Comparison of ENCODE assay signal across 9 cellular contexts in the genomic region with DNA sequence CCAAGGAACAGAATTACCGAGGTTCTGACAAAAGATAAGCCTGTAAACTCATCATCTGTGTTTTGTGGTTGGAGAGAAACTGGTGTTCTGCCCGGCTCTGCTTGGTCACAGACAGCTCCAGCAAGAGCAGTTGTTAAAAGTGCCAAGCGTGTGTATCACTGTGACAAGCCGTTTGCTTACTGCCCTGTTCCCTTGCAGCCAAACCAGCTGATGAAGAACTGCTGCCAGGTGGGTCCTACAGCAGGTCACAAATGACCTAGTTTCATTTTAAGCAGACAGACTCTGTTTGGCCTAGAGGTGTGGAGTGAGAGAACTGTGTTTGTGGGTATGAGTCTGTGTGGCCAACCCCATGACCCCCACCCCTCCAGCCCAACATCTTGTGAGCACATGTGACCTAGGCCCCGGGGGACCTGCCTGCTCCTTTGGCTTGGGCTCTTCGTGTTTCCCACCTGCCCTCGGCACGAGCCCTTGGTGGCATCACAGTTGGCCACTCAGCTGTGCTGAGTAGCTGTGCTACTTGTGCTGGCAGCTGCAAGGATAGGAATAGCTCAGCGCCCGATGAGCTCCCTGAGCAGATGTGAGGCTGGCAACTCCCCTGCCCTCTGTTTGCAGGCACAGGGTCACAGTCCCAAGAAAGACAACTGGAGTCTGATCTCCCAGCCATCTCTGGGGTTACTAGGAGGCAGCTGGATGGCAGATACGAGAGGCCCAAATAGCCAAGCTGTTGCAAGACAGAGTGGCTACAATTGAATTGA. TPM values are rescaled to one million over a fixed set of nuclear protein-coding genes. Genes with fewer than 3 reads are reported as not detected.
DNase-seq lines count a peak whose midpoint lies in the region; ATAC-seq and TF ChIP-seq lines count a peak whose summit lies in the region.
"Had no signal": no experiment of that assay in that cellular context is flagged by ENCODE, and none has a peak within 500 bp of the region (broad histone marks: within the 10 kb centered on the region; RNA-seq: fewer than 3 reads in every experiment).

No MANE protein-coding gene starts in this region.

- intact Hi-C loops in heart right ventricle (cut with DNase I) (no loop called here), lower leg skin (cut with DNase I; ENCODE audit: low total_unique reads) (no loop called here)

- no peak for TF ChIP-seq POLR2A in lower leg skin (IDR thresholded peaks at IDR 0.05)

- no peaks in the 10 kb centered on the region for H3K79me2 ChIP-seq in DND-41 (ENCODE audit: insufficient read depth, low read length)

- H3K27ac ChIP-seq in DND-41 (ENCODE audit: low read length) = no peak overlapping the region
- H3K27ac ChIP-seq in heart right ventricle = peak overlapping the region in 5 of 10 donors; percentile 11 to 72 (median 21)

- no peak for TF ChIP-seq CTCF in DND-41 (IDR thresholded peaks at IDR 0.05; ENCODE audit: borderline replicate concordance, extremely low read depth, low read length, poor library complexity, severe bottlenecking)
- TF ChIP-seq CTCF in heart right ventricle (IDR thresholded peaks at IDR 0.05) = no peak
- TF ChIP-seq CTCF in lower leg skin (IDR thresholded peaks at IDR 0.05) = no peak

- no peak overlapping the region for H3K9ac ChIP-seq in DND-41 (ENCODE audit: low read depth, low read length)

- H3K4me1 ChIP-seq in DND-41 (ENCODE audit: insufficient read depth, low read length) (0 out of 2 replicates have a peak, but pooled peaks cover 3% of the 10 kb centered on the region), heart right ventricle (peaks cover 3 to 46% (median 16%) of the 10 kb centered on the region in 9 donors)

- no peaks in the 10 kb centered on the region for H4K20me1 ChIP-seq in DND-41 (ENCODE audit: insufficient read depth, low read length)

- DNase-seq in DND-41 (peak; percentile 54), NCI-H1694 (lab: John Stamatoyannopoulos, UW) (peak; percentile 43), heart right ventricle (no peak), iPS-NIHi7 (ENCODE audit: extremely low spot score) (no peak), NCI-H2227 (lab: John Stamatoyannopoulos, UW; ENCODE audit: unreplicated experiment) (no peak), MV-4-11 (lab: John Stamatoyannopoulos, UW) (no peak), lower leg skin (ENCODE audit: low spot score in 2 of 2) (no peak)

- no peaks in the 10 kb centered on the region for H3K27me3 ChIP-seq in DND-41 (ENCODE audit: insufficient read depth, low read length, poor library complexity)
- H3K27me3 ChIP-seq in heart right ventricle = no peaks in the 10 kb centered on the region

- H3K9me3 ChIP-seq in DND-41 (ENCODE audit: insufficient read depth, low read length, severe bottlenecking) = no peaks in the 10 kb centered on the region
- no peaks in the 10 kb centered on the region for H3K9me3 ChIP-seq in heart right ventricle

- H3K4me2 ChIP-seq in DND-41 (ENCODE audit: insufficient read depth, low read length) = no peak overlapping the region

- no peak overlapping the region for H3K4me3 ChIP-seq in DND-41 (ENCODE audit: low read depth in 1 of 2, low read length in 2 of 2)
- no peak overlapping the region for H3K4me3 ChIP-seq in heart right ventricle
- H3K4me3 ChIP-seq in lower leg skin (ENCODE audit: low read depth, poor library complexity, severe bottlenecking) = no peak overlapping the region

- WGBS in heart right ventricle, 2 donors = 49 to 50% methylated on average over 11 of the region's 11 CpGs
- 67 to 68% methylated on average over 11 of the region's 11 CpGs for WGBS in lower leg skin, 2 donors

- H3K36me3 ChIP-seq in DND-41 (ENCODE audit: insufficient read depth, low read length) = peaks cover 7% of the 10 kb centered on the region; the same call in 1 of the 2 replicates
- H3K36me3 ChIP-seq in heart right ventricle = peaks cover 0 to 19% (median 0%) of the 10 kb centered on the region in 9 donors

- ATAC-seq in DND-41 (ENCODE audit: insufficient read depth, low read depth) (peak; percentile 73), GM21529 (IDR thresholded peaks at IDR 0.05; ENCODE audit: unreplicated experiment) (peak; percentile 50), heart right ventricle (peak in 7 of 8 donors; percentile 14 to 90 (median 60))

- no peak overlapping the region for H2AFZ ChIP-seq in DND-41 (ENCODE audit: low read depth, low read length)

RNA-seq across cellular contexts. Expression of gene OXER1, which starts 9.7 kb away (rescaled TPM):
- total RNA-seq in heart right ventricle (under 1 TPM; 0.20 to 0.78 (median 0.49) TPM), lower leg skin (1 to 10 TPM in 2 of 4 donors, under 1 TPM in 1, not detected in 1; 0.84 to 2.5 (median 1.7) TPM)
- polyA plus RNA-seq in heart right ventricle = 1 to 10 TPM in 1 of 2 donors, under 1 TPM in 1; 0.25 to 1.2 TPM
- total RNA-seq: lung microvascular endothelial cell had no signal

RNA-seq across cellular contexts. Expression of gene HAAO, which starts 38.2 kb away (rescaled TPM):
- total RNA-seq in heart right ventricle (1 to 10 TPM in 9 of 10 donors, under 1 TPM in 1; 0.80 to 5.0 (median 2.7) TPM), lower leg skin (1 to 10 TPM; 1.7 to 4.3 (median 3.3) TPM)
- 1 to 10 TPM; 2.0 to 6.4 TPM for polyA plus RNA-seq in heart right ventricle
- total RNA-seq: lung microvascular endothelial cell had no signal

Comparison
In these comparisons a context has a peak if more than half of its experiments do, and no peak if none do; other contexts are left out.
1. DNase-seq: peak in DND-41 (single experiment) and NCI-H1694 (single experiment); none in heart right ventricle (0 of 2), iPS-NIHi7 (single experiment), NCI-H2227 (single experiment), MV-4-11 (single experiment) and lower leg skin (0 of 2).
2. Peak in every context shown above with its lines, with median percentiles within 50 percentile points of each other: ATAC-seq.